ENCODE assay signal across 8 cellular contexts in the genomic region with DNA sequence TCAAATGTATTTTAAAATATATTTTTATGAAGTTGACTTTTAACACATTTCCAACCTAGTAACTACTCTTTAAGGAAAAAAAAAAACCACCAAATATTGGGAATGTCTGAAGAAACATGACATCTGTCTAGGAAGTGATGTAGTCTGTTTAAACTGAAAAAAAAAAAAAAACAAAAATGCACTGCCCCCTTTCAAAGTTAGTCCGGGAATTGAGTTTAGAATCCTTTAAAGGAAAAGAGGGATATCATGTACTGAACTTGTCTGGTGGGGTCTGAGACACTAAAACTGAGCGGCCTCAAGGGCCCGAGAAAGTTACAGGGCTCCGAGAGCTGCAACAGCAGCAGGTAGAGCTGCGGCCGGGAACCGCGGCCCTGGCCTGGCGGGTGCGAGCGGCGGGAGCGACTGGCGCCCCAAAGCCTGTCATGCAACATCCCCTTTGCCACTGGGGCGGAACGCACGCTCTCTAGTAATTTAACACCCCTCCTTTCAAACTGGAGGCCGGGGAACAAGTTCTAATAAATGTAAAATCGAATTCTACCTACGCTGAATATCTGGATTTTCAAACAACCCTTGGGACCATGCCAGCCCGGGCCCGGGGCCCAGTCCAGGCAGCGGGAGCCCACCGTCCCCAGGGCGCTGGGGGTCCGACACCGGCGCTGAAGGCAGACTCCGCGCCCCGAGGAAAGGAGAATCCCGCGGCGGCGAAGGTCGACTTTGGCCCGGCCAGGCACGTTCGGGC. TPM values are rescaled to one million over a fixed set of nuclear protein-coding genes. Genes with fewer than 3 reads are reported as not detected.
DNase-seq lines count a peak whose midpoint lies in the region; ATAC-seq and TF ChIP-seq lines count a peak whose summit lies in the region.

No MANE protein-coding gene starts in this region.

- H3K9me3 Mint-ChIP-seq in activated naive CD8-positive, alpha-beta T cell treated with anti-CD3 and anti-CD28 coated beads, Interleukin-2, amount 50 U/mL, for 24 hours: no peaks in the 10 kb centered on the region

- peaks cover 5% of the 10 kb centered on the region for H3K36me3 Mint-ChIP-seq in activated naive CD8-positive, alpha-beta T cell treated with anti-CD3 and anti-CD28 coated beads, Interleukin-2, amount 50 U/mL, for 24 hours (ENCODE audit: low read depth)

- H3K27ac ChIP-seq in SJCRH30 (peak overlapping the region; percentile 97), left ventricle myocardium inferior (replicated peaks) (peak overlapping the region; percentile 98)

- H3K36me3 ChIP-seq in SJCRH30 (no peaks in the 10 kb centered on the region), left ventricle myocardium inferior (no peaks in the 10 kb centered on the region)

- ATAC-seq in GM19468 (IDR thresholded peaks at IDR 0.05; ENCODE audit: extremely low read depth, unreplicated experiment) (peak; percentile 24), HG03575 (IDR thresholded peaks at IDR 0.05; ENCODE audit: extremely low read depth, insufficient number of reproducible peaks, low FRiP score, unreplicated experiment) (peak; percentile 28)
- peak; percentile 58 for ATAC-seq in activated naive CD8-positive, alpha-beta T cell treated with anti-CD3 and anti-CD28 coated beads, Interleukin-2, amount 50 U/mL, for 24 hours

- H3K27me3 Mint-ChIP-seq in activated naive CD8-positive, alpha-beta T cell treated with anti-CD3 and anti-CD28 coated beads, Interleukin-2, amount 50 U/mL, for 24 hours: no peaks in the 10 kb centered on the region

- H3K4me3 ChIP-seq in SJCRH30: peak overlapping the region; percentile 97
- H3K4me3 ChIP-seq in left ventricle myocardium inferior: peak overlapping the region; percentile 86

- no peak for TF ChIP-seq CTCF in left ventricle myocardium inferior (IDR thresholded peaks at IDR 0.05; ENCODE audit: borderline replicate concordance)

- no peaks in the 10 kb centered on the region for H3K27me3 ChIP-seq in SJCRH30
- H3K27me3 ChIP-seq in left ventricle myocardium inferior (ENCODE audit: low read depth): no peaks in the 10 kb centered on the region

- H3K9me3 ChIP-seq in SJCRH30 (replicated peaks) (no peaks in the 10 kb centered on the region), left ventricle myocardium inferior (replicated peaks) (no peaks in the 10 kb centered on the region)

- peak overlapping the region; percentile 88 for H3K27ac Mint-ChIP-seq in activated naive CD8-positive, alpha-beta T cell treated with anti-CD3 and anti-CD28 coated beads, Interleukin-2, amount 50 U/mL, for 24 hours

- DNase-seq in COLO668 (lab: John Stamatoyannopoulos, UW; ENCODE audit: unreplicated experiment): peak; percentile 76
- DNase-seq in SJCRH30: peak; percentile 57 to 67
- DNase-seq in activated naive CD8-positive, alpha-beta T cell treated with anti-CD3 and anti-CD28 coated beads, Interleukin-2, amount 50 U/mL, for 24 hours: peak; percentile 59
- DNase-seq in left ventricle myocardium inferior: peak; percentile 47
- peak; percentile 84 for DNase-seq in posterior vena cava (ENCODE audit: low spot score)
- DNase-seq in kidney glomerular epithelial cell (lab: John Stamatoyannopoulos, UW): no peak

- H3K4me1 ChIP-seq in SJCRH30 (peaks cover 7% of the 10 kb centered on the region; the same call in 1 of the 2 replicates), left ventricle myocardium inferior (peaks cover 62% of the 10 kb centered on the region)

- H3K4me3 Mint-ChIP-seq in activated naive CD8-positive, alpha-beta T cell treated with anti-CD3 and anti-CD28 coated beads, Interleukin-2, amount 50 U/mL, for 24 hours: peak overlapping the region; percentile 92

- peaks cover 48% of the 10 kb centered on the region for H3K4me1 Mint-ChIP-seq in activated naive CD8-positive, alpha-beta T cell treated with anti-CD3 and anti-CD28 coated beads, Interleukin-2, amount 50 U/mL, for 24 hours

- intact Hi-C loops in left ventricle myocardium inferior (cut with micrococcal nuclease): no loop called here
- intact Hi-C loops in posterior vena cava (cut with DNase I): no loop called here

RNA-seq across cellular contexts. Expression of gene RDX, which starts 0.8 kb away (rescaled TPM):
- 85.8 and 97.9 TPM in 2 replicates for total RNA-seq in SJCRH30 (2014; rRNA removed; shearing (Covaris generic))
- total RNA-seq in left ventricle myocardium inferior (125 TPM), posterior vena cava (100 to 1,000 TPM; 111 to 131 TPM)
